In genomic region chr10:97319671-97320479, GRCh38 we compare ENCODE assay signal across 8 cellular contexts. TPM values are rescaled to one million over a fixed set of nuclear protein-coding genes. Genes with fewer than 3 reads are reported as not detected.
DNase-seq lines count a peak whose midpoint lies in the region; ATAC-seq, FAIRE-seq and TF ChIP-seq lines count a peak whose summit lies in the region.

No MANE protein-coding gene starts in this region.

- ATAC-seq in GM19467 (IDR thresholded peaks at IDR 0.05; ENCODE audit: unreplicated experiment) (peak; percentile 24), HepG2 (peak; percentile 79)

- H3K79me2 ChIP-seq in HepG2 (ENCODE audit: insufficient read depth, low read length) = no peaks in the 10 kb centered on the region

- WGBS in HepG2 (ENCODE audit: low lambda C conversion rate) = 2% methylated on average over 19 of the region's 83 CpGs

- H3K4me2 ChIP-seq in HepG2 (ENCODE audit: low read depth, low read length) = peak overlapping the region; percentile 96

- H3K4me1 ChIP-seq in HepG2 (ENCODE audit: insufficient read depth, low read length) = peaks cover 48% of the 10 kb centered on the region

- peak; percentile 56 for TF ChIP-seq CTCF in HepG2 (CRISPR knock-in tag; IDR thresholded peaks at IDR 0.05)

- no peaks in the 10 kb centered on the region for H3K9me3 ChIP-seq in HepG2 (ENCODE audit: low read length)

- in situ Hi-C loops in KBM-7 (cut with MboI; ENCODE audit: low pct_unique_long_range_greater_than_20kb, low sequenced_read_pairs) = no loop called here
- in situ Hi-C loops in HepG2 (cut with HindIII; ENCODE audit: extremely low pct_ligation_motif_present, low pct_unique_long_range_greater_than_20kb) = no loop called here

- intact Hi-C loops in HepG2 (cut with micrococcal nuclease; ENCODE audit: unreplicated experiment) = no loop called here

- H3K27ac ChIP-seq in cingulate gyrus (ENCODE audit: low read depth, low read length) (peak overlapping the region; percentile 29), HepG2 (ENCODE audit: extremely low read length, insufficient read depth, low read length) (peak overlapping the region; percentile 97)

- H2AFZ ChIP-seq in HepG2 (ENCODE audit: low read length) = no peak overlapping the region

- DNase-seq in CD1c-positive myeloid dendritic cell (ENCODE audit: extremely low spot score) = peak; percentile 70
- peak; percentile 77 for DNase-seq in KBM-7
- DNase-seq in activated CD4-positive, alpha-beta T cell treated with anti-CD3 and anti-CD28 coated beads for 24 hours (ENCODE audit: low read depth in 2 of 2) = peak; percentile 37 to 40
- DNase-seq in HepG2 (ENCODE audit: low spot score) = peak; percentile 54
- peak; percentile 34 to 58 (median 36) for DNase-seq in stimulated activated CD4-positive, alpha-beta T cell treated with anti-CD3 and anti-CD28 coated beads, TNF-alpha, amount 100 ng/mL, for 24 hours (ENCODE audit: low read depth in 3 of 3)
- no peak for DNase-seq in GOT3 (lab: John Stamatoyannopoulos, UW)

- H3K4me3 ChIP-seq in HepG2 (replicated peaks in 1 of 3; ENCODE audit: insufficient read depth in 1 of 3, low read depth in 2 of 3, low read length in 3 of 3) = peak overlapping the region; percentile 75 to 84 (median 82)

- POLR2A ChIA-PET in HepG2 (lab: Yijun Ruan, JAX) = interaction anchor here (1.1 to 3.5 kb wide), 4 partner anchors 11 to 41 kb away, joined by 3 to 98 read pairs (median 12); partner anchors contain the start of gene ARHGAP19

- H3K36me3 ChIP-seq in HepG2 (replicated peaks in 1 of 2; ENCODE audit: control insufficient read depth in 1 of 2, insufficient read depth in 2 of 2, low read length in 2 of 2) = no peaks in the 10 kb centered on the region

- H3K27me3 ChIP-seq in HepG2 (ENCODE audit: control insufficient read depth in 1 of 2, insufficient read depth in 2 of 2, low read length in 2 of 2) = peaks cover 0 to 2% of the 10 kb centered on the region in 2 experiments; a peak in 2 of 5 replicates

- 0 out of 4 replicates have a peak, but pooled peaks of 1 of the 2 experiments have one; percentile 34 for TF ChIP-seq POLR2A in HepG2 (IDR thresholded peaks at IDR 0.05; ENCODE audit: insufficient read depth in 1 of 2, low read depth in 2 of 2, low read length in 2 of 2)

- CTCF ChIA-PET in HepG2 (lab: Yijun Ruan, JAX; ENCODE audit: low intra/inter-chr PET ratio, low total read pairs) = interaction anchor here (1.4 to 1.9 kb wide), 2 partner anchors 13 to 41 kb away, joined by 6 read pairs; no protein-coding TSS in a partner anchor

- H3K9ac ChIP-seq in HepG2 (ENCODE audit: insufficient read depth, low read depth, low read length) = peak overlapping the region; percentile 99

- BruUV-seq in HepG2 (replicated peaks; lab: Mats Ljungman, UMichigan) = no TSS peak

- peak; percentile 26 for TF ChIP-seq RAD21 in HepG2 (CRISPR knock-in tag; IDR thresholded peaks at IDR 0.05)

- no peaks in the 10 kb centered on the region for H4K20me1 ChIP-seq in HepG2 (ENCODE audit: insufficient read depth, low read length)

- no peak for FAIRE-seq in HepG2 (lab: Jason Lieb, UNC)

- TF ChIP-seq EP300 in HepG2 (IDR thresholded peaks at IDR 0.05; ENCODE audit: low read depth in 2 of 2, low read length in 2 of 2) (no peak), HepG2 (CRISPR knock-in tag; IDR thresholded peaks at IDR 0.05; ENCODE audit: borderline replicate concordance) (no peak)

TF ChIP-seq in HepG2, 621 proteins besides CTCF, POLR2A, EP300 and RAD21 (continues in another document):
- TF ChIP-seq MTF1 (CRISPR knock-in tag; IDR thresholded peaks at IDR 0.05) (no peak), ZNF331 (CRISPR knock-in tag; IDR thresholded peaks at IDR 0.05) (no peak), ZNF776 (CRISPR knock-in tag; IDR thresholded peaks at IDR 0.05) (no peak), ZNF747 (CRISPR knock-in tag; IDR thresholded peaks at IDR 0.05; ENCODE audit: borderline replicate concordance) (no peak), ZNF136 (CRISPR knock-in tag; IDR thresholded peaks at IDR 0.05; ENCODE audit: low read depth) (no peak)

RNA-seq across cellular contexts. Expression of gene FRAT1, which starts 0.8 kb away (rescaled TPM):
- 1.3 and 2.3 TPM in 2 replicates for total RNA-seq in HepG2 (2016; rRNA removed; fragmentation: Illumina TruSeq; extraction: Trizol)
- 0.53 and 0.71 TPM in 2 replicates for total RNA-seq in HepG2 (2016; cell fraction: cytosol; rRNA removed; fragmentation: Illumina TruSeq; extraction: Trizol; ENCODE audit: low read depth)
- 1.4 and 2.4 TPM in 2 replicates for total RNA-seq in HepG2 (2016; cell fraction: insoluble cytoplasmic fraction; rRNA removed; fragmentation: Illumina TruSeq; extraction: Trizol)
- total RNA-seq in HepG2 (2016; cell fraction: membrane; rRNA removed; fragmentation: Illumina TruSeq; extraction: Trizol) = 1.2 and 1.3 TPM in 2 replicates
- 2.1 and 2.5 TPM in 2 replicates for total RNA-seq in HepG2 (2016; cell fraction: nucleus; rRNA removed; fragmentation: Illumina TruSeq; extraction: Trizol)
- polyA plus RNA-seq in HepG2 (2011; rRNA removed) = 1.7 TPM in 2 replicates
- 1.2 and 1.6 TPM in 2 replicates for polyA plus RNA-seq in HepG2 (2011; cell fraction: cytosol; rRNA removed)
- 1.4 and 1.8 TPM in 2 replicates for polyA plus RNA-seq in HepG2 (2011; cell fraction: nucleus; rRNA removed)
- polyA plus RNA-seq in HepG2 (2012) = 1.6 TPM in 2 replicates
- 0.20 and 0.28 TPM in 2 replicates for polyA plus RNA-seq in HepG2 (2016; cell fraction: cytosol; fragmentation: Illumina TruSeq; extraction: Trizol; ENCODE audit: low read depth)
- polyA plus RNA-seq in HepG2 (2016; cell fraction: insoluble cytoplasmic fraction; fragmentation: Illumina TruSeq; extraction: Trizol; ENCODE audit: low read depth) = 1.5 and 2.1 TPM in 2 replicates
- 0.54 and 0.77 TPM in 2 replicates for polyA plus RNA-seq in HepG2 (2016; cell fraction: membrane; fragmentation: Illumina TruSeq; extraction: Trizol; ENCODE audit: low read depth)
- 0.97 and 2.2 TPM in 2 replicates for polyA plus RNA-seq in HepG2 (2016; cell fraction: nucleus; fragmentation: Illumina TruSeq; extraction: Trizol; ENCODE audit: insufficient read depth, low read depth)
- polyA minus RNA-seq in HepG2 (2011; rRNA and poly(A)+ RNA removed; ENCODE audit: low replicate concordance) = 1.8 and 4.0 TPM in 2 replicates
- polyA minus RNA-seq in HepG2 (2011; cell fraction: cytosol; rRNA and poly(A)+ RNA removed) = 2.5 and 2.7 TPM in 2 replicates
- polyA minus RNA-seq in HepG2 (2011; cell fraction: nucleus; rRNA and poly(A)+ RNA removed) = 4.5 and 7.1 TPM in 2 replicates

RNA-seq across cellular contexts. Expression of gene FRAT2, which starts 14.7 kb away (rescaled TPM):
- 10.1 and 14.1 TPM in 2 replicates for total RNA-seq in HepG2 (2016; rRNA removed; fragmentation: Illumina TruSeq; extraction: Trizol)
- 2.9 and 3.3 TPM in 2 replicates for total RNA-seq in HepG2 (2016; cell fraction: cytosol; rRNA removed; fragmentation: Illumina TruSeq; extraction: Trizol; ENCODE audit: low read depth)
- total RNA-seq in HepG2 (2016; cell fraction: insoluble cytoplasmic fraction; rRNA removed; fragmentation: Illumina TruSeq; extraction: Trizol) = 9.8 and 14.0 TPM in 2 replicates
- 10.0 and 10.9 TPM in 2 replicates for total RNA-seq in HepG2 (2016; cell fraction: membrane; rRNA removed; fragmentation: Illumina TruSeq; extraction: Trizol)
- 8.0 and 9.6 TPM in 2 replicates for total RNA-seq in HepG2 (2016; cell fraction: nucleus; rRNA removed; fragmentation: Illumina TruSeq; extraction: Trizol)
- 6.3 and 7.2 TPM in 2 replicates for polyA plus RNA-seq in HepG2 (2011; rRNA removed)
- polyA plus RNA-seq in HepG2 (2011; cell fraction: cytosol; rRNA removed) = 6.8 and 7.1 TPM in 2 replicates
- 4.3 and 4.5 TPM in 2 replicates for polyA plus RNA-seq in HepG2 (2011; cell fraction: nucleus; rRNA removed)
- 7.3 TPM in 2 replicates for polyA plus RNA-seq in HepG2 (2012)
- polyA plus RNA-seq in HepG2 (2016; cell fraction: cytosol; fragmentation: Illumina TruSeq; extraction: Trizol; ENCODE audit: low read depth) = 2.3 and 2.6 TPM in 2 replicates
- polyA plus RNA-seq in HepG2 (2016; cell fraction: insoluble cytoplasmic fraction; fragmentation: Illumina TruSeq; extraction: Trizol; ENCODE audit: low read depth) = 10.6 and 11.0 TPM in 2 replicates
- polyA plus RNA-seq in HepG2 (2016; cell fraction: membrane; fragmentation: Illumina TruSeq; extraction: Trizol; ENCODE audit: low read depth) = 5.8 TPM in 2 replicates
- 6.0 and 9.1 TPM in 2 replicates for polyA plus RNA-seq in HepG2 (2016; cell fraction: nucleus; fragmentation: Illumina TruSeq; extraction: Trizol; ENCODE audit: insufficient read depth, low read depth)
- polyA minus RNA-seq in HepG2 (2011; rRNA and poly(A)+ RNA removed; ENCODE audit: low replicate concordance) = 7.4 and 20.0 TPM in 2 replicates
- polyA minus RNA-seq in HepG2 (2011; cell fraction: cytosol; rRNA and poly(A)+ RNA removed) = 5.0 and 6.0 TPM in 2 replicates
- polyA minus RNA-seq in HepG2 (2011; cell fraction: nucleus; rRNA and poly(A)+ RNA removed) = 6.0 and 11.5 TPM in 2 replicates

RNA-seq across cellular contexts. Expression of gene ARHGAP19, which starts 27.4 kb away (rescaled TPM):
- 10.0 and 15.6 TPM in 2 replicates for total RNA-seq in HepG2 (2016; rRNA removed; fragmentation: Illumina TruSeq; extraction: Trizol)
- total RNA-seq in HepG2 (2016; cell fraction: cytosol; rRNA removed; fragmentation: Illumina TruSeq; extraction: Trizol; ENCODE audit: low read depth) = 2.8 and 5.8 TPM in 2 replicates
- 9.8 and 13.9 TPM in 2 replicates for total RNA-seq in HepG2 (2016; cell fraction: insoluble cytoplasmic fraction; rRNA removed; fragmentation: Illumina TruSeq; extraction: Trizol)
- total RNA-seq in HepG2 (2016; cell fraction: membrane; rRNA removed; fragmentation: Illumina TruSeq; extraction: Trizol) = 3.2 and 4.3 TPM in 2 replicates
- 7.9 and 8.8 TPM in 2 replicates for total RNA-seq in HepG2 (2016; cell fraction: nucleus; rRNA removed; fragmentation: Illumina TruSeq; extraction: Trizol)
- 4.3 and 7.6 TPM in 2 replicates for polyA plus RNA-seq in HepG2 (2011; rRNA removed)
- polyA plus RNA-seq in HepG2 (2011; cell fraction: cytosol; rRNA removed) = 4.0 and 4.3 TPM in 2 replicates
- 5.0 and 5.6 TPM in 2 replicates for polyA plus RNA-seq in HepG2 (2011; cell fraction: nucleus; rRNA removed)
- polyA plus RNA-seq in HepG2 (2012) = 3.6 and 5.3 TPM in 2 replicates
- 0.28 and 0.32 TPM in 2 replicates for polyA plus RNA-seq in HepG2 (2016; cell fraction: cytosol; fragmentation: Illumina TruSeq; extraction: Trizol; ENCODE audit: low read depth)
- 9.9 and 10.1 TPM in 2 replicates for polyA plus RNA-seq in HepG2 (2016; cell fraction: insoluble cytoplasmic fraction; fragmentation: Illumina TruSeq; extraction: Trizol; ENCODE audit: low read depth)
- polyA plus RNA-seq in HepG2 (2016; cell fraction: membrane; fragmentation: Illumina TruSeq; extraction: Trizol; ENCODE audit: low read depth) = 0.65 and 0.99 TPM in 2 replicates
- 9.3 and 11.2 TPM in 2 replicates for polyA plus RNA-seq in HepG2 (2016; cell fraction: nucleus; fragmentation: Illumina TruSeq; extraction: Trizol; ENCODE audit: insufficient read depth, low read depth)
- 4.6 and 10.2 TPM in 2 replicates for polyA minus RNA-seq in HepG2 (2011; rRNA and poly(A)+ RNA removed; ENCODE audit: low replicate concordance)
- polyA minus RNA-seq in HepG2 (2011; cell fraction: cytosol; rRNA and poly(A)+ RNA removed) = 4.4 and 6.0 TPM in 2 replicates
- polyA minus RNA-seq in HepG2 (2011; cell fraction: nucleus; rRNA and poly(A)+ RNA removed) = 6.2 and 6.3 TPM in 2 replicates
